In the genomic region with DNA sequence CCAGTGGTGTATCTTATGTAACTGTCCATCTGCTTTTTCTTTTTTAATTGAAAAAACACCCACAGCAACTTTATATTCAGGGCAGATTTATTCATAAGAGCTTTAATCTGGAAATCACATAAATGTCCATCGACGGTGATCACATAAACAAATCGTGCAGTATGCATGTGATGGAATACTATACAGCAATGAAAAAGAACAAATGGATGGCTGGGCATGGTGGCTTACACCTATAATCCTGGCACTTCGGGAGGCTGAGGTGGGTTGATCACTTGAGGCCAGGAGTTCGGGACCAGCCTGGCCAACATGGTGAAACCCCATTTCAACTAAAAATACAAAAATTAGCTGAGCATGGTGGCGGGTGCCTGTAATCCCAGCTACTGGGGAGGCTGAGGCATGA, we compare ENCODE assay signal across 16 cellular contexts. TPM values are rescaled to one million over a fixed set of nuclear protein-coding genes. Genes with fewer than 3 reads are reported as not detected.
DNase-seq lines count a peak whose midpoint lies in the region; ATAC-seq and TF ChIP-seq lines count a peak whose summit lies in the region.
"Had no signal": no experiment of that assay in that cellular context is flagged by ENCODE, and none has a peak within 500 bp of the region (broad histone marks: within the 10 kb centered on the region; RNA-seq: fewer than 3 reads in every experiment).

No MANE protein-coding gene starts in this region.

- H2BK20ac ChIP-seq in H9 (ENCODE audit: low read depth, low read length, poor library complexity, severe bottlenecking), result no peak overlapping the region

- no peaks in the 10 kb centered on the region for H3K36me3 ChIP-seq in mesendoderm (ENCODE audit: control insufficient read depth, insufficient read depth, low read length)

- no peaks in the 10 kb centered on the region for H3K79me1 ChIP-seq in H9 (ENCODE audit: insufficient read depth, low read depth, low read length, poor library complexity, severe bottlenecking)
- H3K79me1 ChIP-seq in mesendoderm (ENCODE audit: low read length), result no peaks in the 10 kb centered on the region

- H3K27ac Mint-ChIP-seq in activated CD8-positive, alpha-beta memory T cell treated with anti-CD3 and anti-CD28 coated beads, Interleukin-2, amount 10 ng/mL, durations not matched to agents 7 days and 5 days, result no peak overlapping the region
- H3K27ac Mint-ChIP-seq in H9, result no peak overlapping the region
- H3K27ac Mint-ChIP-seq in type B pancreatic cell, result no peak overlapping the region
- H3K27ac Mint-ChIP-seq: CD14-positive monocyte; CD8-positive, alpha-beta T cell had no signal

- no peak overlapping the region for H3K9ac ChIP-seq in H9 (ENCODE audit: extremely low read depth, insufficient read length, low read length)
- H3K9ac ChIP-seq in mesendoderm (ENCODE audit: low read length), result no peak overlapping the region

- H3K79me2 ChIP-seq in H9 (ENCODE audit: insufficient read depth, low read length), result no peaks in the 10 kb centered on the region
- no peaks in the 10 kb centered on the region for H3K79me2 ChIP-seq in mesendoderm (ENCODE audit: control insufficient read depth, insufficient read depth, low read length)

- H3K23ac ChIP-seq in H9 (ENCODE audit: insufficient read length, low read depth, low read length) (no peak overlapping the region), mesendoderm (ENCODE audit: low read length) (no peak overlapping the region)

- H2BK5ac ChIP-seq in H9 (ENCODE audit: insufficient read length, low read length) (no peak overlapping the region), mesendoderm (ENCODE audit: low read length) (no peak overlapping the region)

- H3K56ac ChIP-seq in H9 (ENCODE audit: insufficient read length, low read depth, low read length) (no peak overlapping the region), mesendoderm (ENCODE audit: low read length) (no peak overlapping the region)

- H2BK120ac ChIP-seq in H9 (ENCODE audit: low read depth, low read length, poor library complexity, severe bottlenecking) (no peak overlapping the region), mesendoderm (ENCODE audit: low read depth, low read length) (no peak overlapping the region)

- H3K18ac ChIP-seq in H9 (ENCODE audit: insufficient read length, low read depth, low read length) (no peak overlapping the region), mesendoderm (ENCODE audit: low read length) (no peak overlapping the region)

- H3K36me3 Mint-ChIP-seq in activated CD8-positive, alpha-beta memory T cell treated with anti-CD3 and anti-CD28 coated beads, Interleukin-2, amount 10 ng/mL, durations not matched to agents 7 days and 5 days, result no peaks in the 10 kb centered on the region
- no peaks in the 10 kb centered on the region for H3K36me3 Mint-ChIP-seq in H9 (ENCODE audit: insufficient read depth in 1 of 3, low read depth in 3 of 3)
- H3K36me3 Mint-ChIP-seq in type B pancreatic cell, result no peaks in the 10 kb centered on the region
- H3K36me3 Mint-ChIP-seq: CD14-positive monocyte; CD8-positive, alpha-beta T cell had no signal

- TF ChIP-seq CTCF in H9 (conservative IDR thresholded peaks at IDR 0.05) (no peak), type B pancreatic cell (conservative IDR thresholded peaks at IDR 0.05) (no peak)

- no peak overlapping the region for H3K4me3 Mint-ChIP-seq in activated CD8-positive, alpha-beta memory T cell treated with anti-CD3 and anti-CD28 coated beads, Interleukin-2, amount 10 ng/mL, durations not matched to agents 7 days and 5 days
- H3K4me3 Mint-ChIP-seq in H9, result no peak overlapping the region
- H3K4me3 Mint-ChIP-seq in type B pancreatic cell, result no peak overlapping the region
- H3K4me3 Mint-ChIP-seq: CD14-positive monocyte; CD8-positive, alpha-beta T cell had no signal

- no peaks in the 10 kb centered on the region for H4K20me1 ChIP-seq in H9 (ENCODE audit: control insufficient read depth, insufficient read depth, insufficient read length)

- no peaks in the 10 kb centered on the region for H3K9me3 Mint-ChIP-seq in activated CD8-positive, alpha-beta memory T cell treated with anti-CD3 and anti-CD28 coated beads, Interleukin-2, amount 10 ng/mL, durations not matched to agents 7 days and 5 days (ENCODE audit: low read depth)
- H3K9me3 Mint-ChIP-seq in H9 (peaks cover 0 to 4% of the 10 kb centered on the region in 2 experiments; a peak in 1 of 5 replicates), type B pancreatic cell (no peaks in the 10 kb centered on the region)
- H3K9me3 Mint-ChIP-seq: CD8-positive, alpha-beta T cell had no signal

- no peak overlapping the region for H3K27ac ChIP-seq in H9 (ENCODE audit: insufficient read length, low read depth, low read length)
- H3K27ac ChIP-seq in mesendoderm (ENCODE audit: low read depth, low read length), result no peak overlapping the region
- H3K27ac ChIP-seq: 22Rv1 had no signal

- H2AFZ ChIP-seq in H9 (ENCODE audit: low read length), result no peak overlapping the region

- H3K4me3 ChIP-seq in mesendoderm (ENCODE audit: low read length), result no peak overlapping the region

- no CpG with 5 or more reads among the region's 6 CpGs for WGBS in H9 (ENCODE audit: extremely low coverage, insufficient read length, low lambda C conversion rate)
- WGBS in mesendoderm (ENCODE audit: extremely low coverage, insufficient coverage, low lambda C conversion rate), result no CpG with 5 or more reads among the region's 6 CpGs

- H2AK5ac ChIP-seq in H9 (ENCODE audit: insufficient read length, low read length) (no peak overlapping the region), mesendoderm (ENCODE audit: low read length) (no peak overlapping the region)

- H3K27me3 Mint-ChIP-seq in activated CD8-positive, alpha-beta memory T cell treated with anti-CD3 and anti-CD28 coated beads, Interleukin-2, amount 10 ng/mL, durations not matched to agents 7 days and 5 days, result peaks cover 3% of the 10 kb centered on the region
- H3K27me3 Mint-ChIP-seq in H9 (ENCODE audit: low read depth) (no peaks in the 10 kb centered on the region; the same call in 1 of the 2 replicates), type B pancreatic cell (no peaks in the 10 kb centered on the region)

- H4K5ac ChIP-seq in H9 (ENCODE audit: insufficient read length, low read depth, low read length) (no peak overlapping the region), mesendoderm (ENCODE audit: low read length) (no peak overlapping the region)

- H4K8ac ChIP-seq in H9 (replicated peaks; ENCODE audit: insufficient read length, low read depth, low read length), result no peak overlapping the region
- no peak overlapping the region for H4K8ac ChIP-seq in mesendoderm (ENCODE audit: low read depth, low read length)

- no peak overlapping the region for H3K14ac ChIP-seq in H9 (ENCODE audit: insufficient read depth, low read length)

- no peak for ATAC-seq in activated CD8-positive, alpha-beta memory T cell treated with anti-CD3 and anti-CD28 coated beads, Interleukin-2, amount 10 ng/mL, durations not matched to agents 7 days and 5 days
- ATAC-seq: CD8-positive, alpha-beta T cell had no signal

- H3K27me3 ChIP-seq in H9 (ENCODE audit: insufficient read depth, low read length) (no peaks in the 10 kb centered on the region), mesendoderm (ENCODE audit: insufficient read depth, low read length, poor library complexity) (no peaks in the 10 kb centered on the region)

- H3K23me2 ChIP-seq in H9 (ENCODE audit: insufficient read length, low read depth, low read length, poor library complexity, severe bottlenecking), result no peaks in the 10 kb centered on the region

- no peaks in the 10 kb centered on the region for H3K4me1 ChIP-seq in H9 (ENCODE audit: insufficient read depth, low read length)
- H3K4me1 ChIP-seq in mesendoderm (ENCODE audit: control insufficient read depth, low read depth, low read length), result no peaks in the 10 kb centered on the region

- H3K4me1 Mint-ChIP-seq in activated CD8-positive, alpha-beta memory T cell treated with anti-CD3 and anti-CD28 coated beads, Interleukin-2, amount 10 ng/mL, durations not matched to agents 7 days and 5 days, result no peaks in the 10 kb centered on the region
- H3K4me1 Mint-ChIP-seq in H9 (peaks cover 11 to 14% of the 10 kb centered on the region in 2 experiments; a peak in 3 of 4 replicates), type B pancreatic cell (ENCODE audit: unreplicated experiment) (peaks cover 4% of the 10 kb centered on the region)
- H3K4me1 Mint-ChIP-seq: CD14-positive monocyte had no signal

- CTCF ChIA-PET in activated CD8-positive, alpha-beta memory T cell treated with anti-CD3 and anti-CD28 coated beads, Interleukin-2, amount 10 ng/mL, durations not matched to agents 7 days and 5 days (lab: Charles Lee), result no interaction called here

- no peak overlapping the region for H2BK15ac ChIP-seq in H9 (ENCODE audit: low read depth, low read length)
- no peak overlapping the region for H2BK15ac ChIP-seq in mesendoderm (replicated peaks; ENCODE audit: low read depth)

- H3K4me2 ChIP-seq in H9 (ENCODE audit: insufficient read depth, insufficient read length, low read length) (no peak overlapping the region), mesendoderm (ENCODE audit: low read length) (no peak overlapping the region)

- H2BK12ac ChIP-seq in H9 (ENCODE audit: insufficient read length, low read depth, low read length), result no peak overlapping the region

- peak; percentile 7 for DNase-seq in activated CD8-positive, alpha-beta memory T cell treated with anti-CD3 and anti-CD28 coated beads, Interleukin-2, amount 10 ng/mL, durations not matched to agents 7 days and 5 days
- DNase-seq in activated CD8-positive, alpha-beta memory T cell treated with anti-CD3 and anti-CD28 coated beads for 24 hours, result no peak
- DNase-seq in H9 (peak; percentile 3), ecto neural progenitor cell (ENCODE audit: low spot score) (peak; percentile 10), type B pancreatic cell (ENCODE audit: extremely low spot score, unreplicated experiment) (peak; percentile 25), NCI-H2171 (lab: John Stamatoyannopoulos, UW) (no peak), mesendoderm (no peak)
- DNase-seq: COR-L47, DMS153, DMS79 treated with DMSO at 0.1 percent for 48 hours, EL, GOT3, HCEC 1CT had no signal

- H4K91ac ChIP-seq in H9 (ENCODE audit: insufficient read length, low read depth, low read length), result no peak overlapping the region

- H3K4ac ChIP-seq in H9 (ENCODE audit: low read depth, low read length) (no peak overlapping the region), mesendoderm (ENCODE audit: low read depth, low read length) (no peak overlapping the region)

- no peaks in the 10 kb centered on the region for H3K9me3 ChIP-seq in H9 (ENCODE audit: control insufficient read depth, low read depth, low read length)

- no peak overlapping the region for H3T11ph ChIP-seq in H9 (ENCODE audit: low read length)

RNA-seq across cellular contexts. Expression of a gene that starts 39.1 kb away (rescaled TPM):
- total RNA-seq in activated CD8-positive, alpha-beta memory T cell treated with anti-CD3 and anti-CD28 coated beads, Interleukin-2, amount 10 ng/mL, durations not matched to agents 7 days and 5 days, result under 1 TPM in 1 of 2 experiments, not detected in 1; 0.35 TPM
- total RNA-seq in H9 (2021) (2.1 and 2.2 TPM in 2 replicates), type B pancreatic cell (ENCODE audit: low replicate concordance) (11.4 and 11.6 TPM in 2 replicates)
- 0.10 TPM for polyA plus RNA-seq in mesendoderm (2013, experiment 1 of 2)
- polyA plus RNA-seq in mesendoderm (2013, experiment 2 of 2), result 0.31 TPM
- total RNA-seq: CD8-positive, alpha-beta T cell had no signal
- polyA plus RNA-seq: CD14-positive monocyte had no signal

Comparison
In these comparisons a context has a peak if more than half of its experiments do, and no peak if none do; other contexts are left out.
1. DNase-seq: peak in activated CD8-positive, alpha-beta memory T cell treated with anti-CD3 and anti-CD28 coated beads, Interleukin-2, amount 10 ng/mL, durations not matched to agents 7 days and 5 days (single experiment), H9 (single experiment), ecto neural progenitor cell (single experiment) and type B pancreatic cell (single experiment); none in activated CD8-positive, alpha-beta memory T cell treated with anti-CD3 and anti-CD28 coated beads for 24 hours (single experiment), NCI-H2171 (single experiment) and mesendoderm (single experiment).